1 cellular context compared by ENCODE assay signal in the genomic region with DNA sequence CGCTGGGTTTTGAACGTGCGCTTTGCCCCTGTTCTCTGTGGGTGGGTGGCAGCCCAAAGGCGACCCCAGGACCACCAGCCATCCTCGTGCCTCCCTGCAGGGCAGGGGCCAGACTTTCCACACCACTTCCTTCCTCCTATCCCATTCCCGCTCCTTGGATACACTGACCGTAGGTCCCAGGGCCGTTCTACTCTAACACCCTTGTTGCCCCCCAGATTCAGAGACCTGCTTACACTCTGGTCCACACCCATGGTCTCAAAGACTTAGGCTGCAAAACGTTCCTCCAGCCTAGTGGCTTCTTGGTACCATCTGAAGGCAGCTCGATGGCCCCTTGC.
TF ChIP-seq lines count a peak whose summit lies in the region.

No MANE protein-coding gene starts in this region.

TF ChIP-seq in K562, 482 proteins besides CTCF, POLR2A, EP300 and RAD21:
- TF ChIP-seq, protein P1, sequence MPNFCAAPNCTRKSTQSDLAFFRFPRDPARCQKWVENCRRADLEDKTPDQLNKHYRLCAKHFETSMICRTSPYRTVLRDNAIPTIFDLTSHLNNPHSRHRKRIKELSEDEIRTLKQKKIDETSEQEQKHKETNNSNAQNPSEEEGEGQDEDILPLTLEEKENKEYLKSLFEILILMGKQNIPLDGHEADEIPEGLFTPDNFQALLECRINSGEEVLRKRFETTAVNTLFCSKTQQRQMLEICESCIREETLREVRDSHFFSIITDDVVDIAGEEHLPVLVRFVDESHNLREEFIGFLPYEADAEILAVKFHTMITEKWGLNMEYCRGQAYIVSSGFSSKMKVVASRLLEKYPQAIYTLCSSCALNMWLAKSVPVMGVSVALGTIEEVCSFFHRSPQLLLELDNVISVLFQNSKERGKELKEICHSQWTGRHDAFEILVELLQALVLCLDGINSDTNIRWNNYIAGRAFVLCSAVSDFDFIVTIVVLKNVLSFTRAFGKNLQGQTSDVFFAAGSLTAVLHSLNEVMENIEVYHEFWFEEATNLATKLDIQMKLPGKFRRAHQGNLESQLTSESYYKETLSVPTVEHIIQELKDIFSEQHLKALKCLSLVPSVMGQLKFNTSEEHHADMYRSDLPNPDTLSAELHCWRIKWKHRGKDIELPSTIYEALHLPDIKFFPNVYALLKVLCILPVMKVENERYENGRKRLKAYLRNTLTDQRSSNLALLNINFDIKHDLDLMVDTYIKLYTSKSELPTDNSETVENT (CRISPR knock-in tag; IDR thresholded peaks at IDR 0.05) = 0 out of 2 replicates have a peak, but pooled peaks have one; percentile 20
- no peak for TF ChIP-seq SAFB2 (IDR thresholded peaks at IDR 0.05; ENCODE audit: borderline replicate concordance, low read depth, low read length, severe bottlenecking)
